In the genomic region with DNA sequence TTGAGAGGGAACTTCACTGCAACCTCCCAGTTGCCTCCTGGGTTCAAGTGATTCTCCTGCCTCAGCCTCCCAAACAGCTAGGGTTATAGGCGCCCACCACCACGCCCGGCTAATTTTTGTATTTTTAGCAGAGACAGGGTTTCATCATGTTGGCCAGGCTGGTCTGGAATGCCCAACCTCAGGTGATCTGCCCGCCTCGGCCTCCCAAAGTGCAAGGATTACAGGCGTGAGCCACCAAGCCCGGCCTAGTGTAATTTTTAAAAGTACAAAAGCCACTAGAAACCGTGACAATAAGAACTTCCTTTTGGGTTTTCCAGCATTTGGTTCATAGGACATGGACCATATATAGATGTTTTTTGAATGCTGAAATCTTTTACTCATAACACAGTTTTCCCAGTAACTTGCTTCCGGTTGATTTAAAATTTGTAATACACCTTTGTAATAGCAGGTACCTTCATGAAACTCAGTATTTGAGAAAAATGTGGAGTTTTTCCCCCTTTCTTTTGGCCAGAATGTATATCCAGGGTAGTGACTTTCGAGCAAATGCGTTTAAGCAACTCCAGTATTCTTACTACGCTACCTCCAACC, we compare ENCODE assay signal across 8 cellular contexts. TPM values are rescaled to one million over a fixed set of nuclear protein-coding genes. Genes with fewer than 3 reads are reported as not detected.
DNase-seq lines count a peak whose midpoint lies in the region; ATAC-seq, FAIRE-seq and TF ChIP-seq lines count a peak whose summit lies in the region.

No MANE protein-coding gene starts in this region.

- H3K9ac ChIP-seq in kidney (ENCODE audit: low read length in 2 of 2) = peak overlapping the region; percentile 80 to 81

- no peaks in the 10 kb centered on the region for H3K9me3 Mint-ChIP-seq in T-helper 1 cell treated with Interleukin-12 subunit alpha and Interleukin-12 subunit beta and Interleukin-4 antibody, amounts not matched to agents 30 μg/mL and 1 μg/mL, for 36 hours
- no peaks in the 10 kb centered on the region for H3K9me3 Mint-ChIP-seq in activated naive CD8-positive, alpha-beta T cell treated with anti-CD3 and anti-CD28 coated beads for 36 hours

- no peak for ATAC-seq in GM18867 (IDR thresholded peaks at IDR 0.05; ENCODE audit: unreplicated experiment)

- no peaks in the 10 kb centered on the region for H3K36me3 ChIP-seq in kidney (ENCODE audit: control insufficient read depth in 1 of 2, insufficient read depth in 2 of 2, low read length in 2 of 2)

- peak overlapping the region; percentile 93 for H3K27ac Mint-ChIP-seq in T-helper 1 cell treated with Interleukin-12 subunit alpha and Interleukin-12 subunit beta and Interleukin-4 antibody, amounts not matched to agents 30 μg/mL and 1 μg/mL, for 36 hours
- H3K27ac Mint-ChIP-seq in activated naive CD8-positive, alpha-beta T cell treated with anti-CD3 and anti-CD28 coated beads for 36 hours = peak overlapping the region; percentile 97

- no peaks in the 10 kb centered on the region for H3K9me3 ChIP-seq in kidney (ENCODE audit: control insufficient read depth in 1 of 2, low read length in 2 of 2)

- peaks cover 28% of the 10 kb centered on the region for H3K4me1 Mint-ChIP-seq in T-helper 1 cell treated with Interleukin-12 subunit alpha and Interleukin-12 subunit beta and Interleukin-4 antibody, amounts not matched to agents 30 μg/mL and 1 μg/mL, for 36 hours (ENCODE audit: low read depth)
- peaks cover 36% of the 10 kb centered on the region for H3K4me1 Mint-ChIP-seq in activated naive CD8-positive, alpha-beta T cell treated with anti-CD3 and anti-CD28 coated beads for 36 hours

- H3K27ac ChIP-seq in kidney (ENCODE audit: low read depth in 2 of 2, low read length in 2 of 2) (peak overlapping the region; percentile 97), substantia nigra (ENCODE audit: low read depth, low read length, poor library complexity, severe bottlenecking) (peak overlapping the region; percentile 93)

- peaks cover 12% of the 10 kb centered on the region for H3K36me3 Mint-ChIP-seq in T-helper 1 cell treated with Interleukin-12 subunit alpha and Interleukin-12 subunit beta and Interleukin-4 antibody, amounts not matched to agents 30 μg/mL and 1 μg/mL, for 36 hours (ENCODE audit: low read depth)
- H3K36me3 Mint-ChIP-seq in activated naive CD8-positive, alpha-beta T cell treated with anti-CD3 and anti-CD28 coated beads for 36 hours = peaks cover 6% of the 10 kb centered on the region

- H3K4me3 Mint-ChIP-seq in T-helper 1 cell treated with Interleukin-12 subunit alpha and Interleukin-12 subunit beta and Interleukin-4 antibody, amounts not matched to agents 30 μg/mL and 1 μg/mL, for 36 hours = peak overlapping the region; percentile 89
- peak overlapping the region; percentile 96 for H3K4me3 Mint-ChIP-seq in activated naive CD8-positive, alpha-beta T cell treated with anti-CD3 and anti-CD28 coated beads for 36 hours

- H3K4me1 ChIP-seq in kidney (ENCODE audit: control insufficient read depth in 1 of 2, insufficient read depth in 1 of 2, low read depth in 1 of 2, low read length in 2 of 2) = peaks cover 10 to 16% of the 10 kb centered on the region in 2 donors

- H3K4me3 ChIP-seq in kidney (ENCODE audit: low read length in 2 of 2) = peak overlapping the region; percentile 87 to 96

- no peak for DNase-seq in T-helper 1 cell
- DNase-seq in activated naive CD8-positive, alpha-beta T cell treated with anti-CD3 and anti-CD28 coated beads for 36 hours = no peak
- no peak for DNase-seq in kidney
- DNase-seq in substantia nigra (lab: John Stamatoyannopoulos, UW) = peak in 3 of 49 donors; percentile 2 to 23 (median 7)
- no peak for DNase-seq in SKM-1 treated with dmso at 0.1 percent for 144 hours (lab: John Stamatoyannopoulos, UW; ENCODE audit: unreplicated experiment)
- no peak for DNase-seq in GM03348 (ENCODE audit: low spot score)

- intact Hi-C loops in kidney (cut with DNase I) = no loop called here

- H3K27me3 Mint-ChIP-seq in T-helper 1 cell treated with Interleukin-12 subunit alpha and Interleukin-12 subunit beta and Interleukin-4 antibody, amounts not matched to agents 30 μg/mL and 1 μg/mL, for 36 hours (ENCODE audit: low read depth) = no peaks in the 10 kb centered on the region
- H3K27me3 Mint-ChIP-seq in activated naive CD8-positive, alpha-beta T cell treated with anti-CD3 and anti-CD28 coated beads for 36 hours = no peaks in the 10 kb centered on the region

- TF ChIP-seq CTCF in kidney (IDR thresholded peaks at IDR 0.05; ENCODE audit: borderline replicate concordance, extremely low read depth, insufficient read depth) = no peak

- no peak for FAIRE-seq in kidney (lab: Jason Lieb, UNC)

RNA-seq across cellular contexts. Expression of a gene that starts 0.5 kb away (rescaled TPM):
- total RNA-seq in activated naive CD8-positive, alpha-beta T cell treated with anti-CD3 and anti-CD28 coated beads for 36 hours = under 1 TPM; 0.10 to 0.29 TPM
- total RNA-seq in kidney = 0.13 TPM
- polyA plus RNA-seq in kidney (ENCODE audit: insufficient read depth, low read depth, low replicate concordance) = not detected

RNA-seq across cellular contexts. Expression of a gene that starts 0.6 kb away (rescaled TPM):
- 10 to 100 TPM; 48.4 to 56.6 TPM for total RNA-seq in activated naive CD8-positive, alpha-beta T cell treated with anti-CD3 and anti-CD28 coated beads for 36 hours
- 35.6 TPM for total RNA-seq in kidney
- 11.5 TPM for polyA plus RNA-seq in kidney (ENCODE audit: insufficient read depth, low read depth, low replicate concordance)

RNA-seq across cellular contexts. Expression of a gene that starts 54.7 kb away (rescaled TPM):
- 1 to 10 TPM; 2.8 to 3.1 TPM for total RNA-seq in activated naive CD8-positive, alpha-beta T cell treated with anti-CD3 and anti-CD28 coated beads for 36 hours
- total RNA-seq in kidney = 4.6 TPM
- polyA plus RNA-seq in kidney (ENCODE audit: insufficient read depth, low read depth, low replicate concordance) = 0.99 TPM
